ENCODE assay signal across 22 cellular contexts in genomic region chr2:39514825-39515224, GRCh38.
"Had no signal": no experiment of that assay in that cellular context is flagged by ENCODE, and none has a peak within 500 bp of the region (broad histone marks: within the 10 kb centered on the region; RNA-seq: fewer than 3 reads in every experiment).

No MANE protein-coding gene starts in this region.

- FAIRE-seq: endometrium, keratinocyte had no signal

- H3K4me3 ChIP-seq: gastrocnemius medialis, uterus had no signal

- H3K36me3 ChIP-seq: gastrocnemius medialis, neutrophil, uterus had no signal

- H3K27ac ChIP-seq: neutrophil had no signal

- ATAC-seq: activated CD8-positive, alpha-beta memory T cell treated with anti-CD3 and anti-CD28 coated beads, Interleukin-2, amount 10 ng/mL, durations not matched to agents 7 days and 5 days; activated CD8-positive, alpha-beta T cell treated with anti-CD3 and anti-CD28 coated beads, Interleukin-2, amount 10 ng/mL, durations not matched to agents 7 days and 5 days; gastrocnemius medialis; left cardiac atrium; T-cell had no signal

- H3K9me3 ChIP-seq: gastrocnemius medialis, neutrophil, uterus had no signal

- H3K27me3 ChIP-seq: gastrocnemius medialis, neutrophil, uterus had no signal

- DNase-seq: activated B cell treated with CpG ODN at 0.5 μM for 24 hours; activated CD8-positive, alpha-beta memory T cell treated with anti-CD3 and anti-CD28 coated beads, Interleukin-2, amount 10 ng/mL, durations not matched to agents 7 days and 5 days; activated CD8-positive, alpha-beta T cell treated with anti-CD3 and anti-CD28 coated beads, Interleukin-2, amount 10 ng/mL, durations not matched to agents 7 days and 5 days; activated T-cell treated with anti-CD3 and anti-CD28 coated beads, Interleukin-2, amount 50 U/mL, for 48 hours; amygdala; central memory CD4-positive, alpha-beta T cell; effector CD8-positive, alpha-beta T cell; gastrocnemius medialis; glutamatergic neuron; hippocampal formation; left cardiac atrium; naive B cell; nephron progenitor cell; stimulated activated CD4-positive, alpha-beta T cell treated with anti-CD3 and anti-CD28 coated beads, Interleukin-15, amount 100 ng/mL, for 24 hours; stimulated activated CD4-positive, alpha-beta T cell treated with anti-CD3 and anti-CD28 coated beads, Interleukin-2, amount 100 ng/mL, for 24 hours; stimulated activated naive CD4-positive, alpha-beta T cell treated with Interleukin-2 at 50 U/mL for 16 hours; substantia nigra; T-cell; uterus had no signal
